8 cellular contexts compared by ENCODE assay signal in the genomic region with DNA sequence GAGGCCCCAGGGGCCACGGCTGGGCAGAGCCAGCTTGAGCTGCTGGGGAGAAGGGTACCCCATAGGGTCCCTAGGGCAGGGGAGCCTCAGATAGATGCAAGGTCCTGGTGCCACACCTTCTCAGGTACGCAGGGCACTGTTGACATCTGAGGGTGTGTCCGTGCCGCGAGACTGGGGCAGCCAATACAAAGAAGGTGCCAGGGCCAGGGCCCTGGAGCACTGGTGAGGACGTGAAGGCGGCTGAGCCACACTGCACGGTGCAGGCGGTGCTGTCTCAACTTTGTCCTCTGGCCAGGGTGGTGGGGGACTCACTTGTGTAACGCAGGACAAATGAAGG. TPM values are rescaled to one million over a fixed set of nuclear protein-coding genes. Genes with fewer than 3 reads are reported as not detected.
DNase-seq lines count a peak whose midpoint lies in the region; ATAC-seq and TF ChIP-seq lines count a peak whose summit lies in the region.

No MANE protein-coding gene starts in this region.

- H3K27me3 Mint-ChIP-seq in neural crest cell (ENCODE audit: low read depth), result peaks cover 14% of the 10 kb centered on the region

- H3K36me3 ChIP-seq in BLaER1 treated with 17β-estradiol and CSF1 and Interleukin-3, amounts not matched to agents 10 nM and 100 nM, result peaks cover 52 to 59% (median 55%) of the 10 kb centered on the region in 11 experiments

- peaks cover 28% of the 10 kb centered on the region for H3K4me1 Mint-ChIP-seq in neural crest cell

- TF ChIP-seq CTCF in neural crest cell (conservative IDR thresholded peaks at IDR 0.05), result no peak

- H3K9ac ChIP-seq in BLaER1 treated with 17β-estradiol and CSF1 and Interleukin-3, amounts not matched to agents 10 nM and 100 nM, result peak overlapping the region in 8 of 11 experiments; percentile 67 to 79 (median 73); a peak in 13 of 22 replicates

- H3K4me3 Mint-ChIP-seq in neural crest cell, result peak overlapping the region; percentile 88

- H3K27ac ChIP-seq in BLaER1 treated with 17β-estradiol and CSF1 and Interleukin-3, amounts not matched to agents 10 nM and 100 nM, result no peak overlapping the region
- H3K27ac ChIP-seq in epithelial cell of prostate, result peak overlapping the region; percentile 36

- no peak for ATAC-seq in HG03097 (IDR thresholded peaks at IDR 0.05; ENCODE audit: low FRiP score, unreplicated experiment)

- H3K27ac Mint-ChIP-seq in neural crest cell (ENCODE audit: unreplicated experiment), result no peak overlapping the region

- peaks cover 38 to 98% (median 80%) of the 10 kb centered on the region in 11 experiments; a peak in 20 of 22 replicates for H4K20me1 ChIP-seq in BLaER1 treated with 17β-estradiol and CSF1 and Interleukin-3, amounts not matched to agents 10 nM and 100 nM

- peaks cover 32 to 39% (median 36%) of the 10 kb centered on the region in 11 experiments for H3K27me3 ChIP-seq in BLaER1 treated with 17β-estradiol and CSF1 and Interleukin-3, amounts not matched to agents 10 nM and 100 nM

- no peaks in the 10 kb centered on the region for H3K9me3 Mint-ChIP-seq in neural crest cell

- peak overlapping the region; percentile 88 to 99 (median 97) for H3K4me2 ChIP-seq in BLaER1 treated with 17β-estradiol and CSF1 and Interleukin-3, amounts not matched to agents 10 nM and 100 nM

- H3K4me1 ChIP-seq in BLaER1 treated with 17β-estradiol and CSF1 and Interleukin-3, amounts not matched to agents 10 nM and 100 nM, result peaks cover 62 to 84% (median 74%) of the 10 kb centered on the region in 10 experiments

- H3K4me3 ChIP-seq in BLaER1 treated with 17β-estradiol and CSF1 and Interleukin-3, amounts not matched to agents 10 nM and 100 nM, result peak overlapping the region; percentile 60 to 80 (median 68); a peak in 15 of 20 replicates

- peaks cover 5% of the 10 kb centered on the region for H3K36me3 Mint-ChIP-seq in neural crest cell (ENCODE audit: low read depth)

- DNase-seq in NCI-H774 (lab: John Stamatoyannopoulos, UW), result peak; percentile 13
- no peak for DNase-seq in epithelial cell of prostate (ENCODE audit: low read depth, low spot score)
- no peak for DNase-seq in neural crest cell (ENCODE audit: low read depth, low spot score)
- DNase-seq in DMS79 (lab: John Stamatoyannopoulos, UW), result no peak
- no peak for DNase-seq in NCI-H69 (lab: John Stamatoyannopoulos, UW)
- no peak for DNase-seq in kidney glomerular epithelial cell (lab: John Stamatoyannopoulos, UW)

- no peaks in the 10 kb centered on the region for H3K9me3 ChIP-seq in BLaER1 treated with 17β-estradiol and CSF1 and Interleukin-3, amounts not matched to agents 10 nM and 100 nM (replicated peaks in 1 of 11)

RNA-seq across cellular contexts. Expression of gene LRRC73, which starts 0.6 kb away (rescaled TPM):
- 2.1 and 2.7 TPM in 2 replicates for total RNA-seq in neural crest cell

RNA-seq across cellular contexts. Expression of gene YIPF3, which starts 5.9 kb away (rescaled TPM):
- 85.7 and 93.0 TPM in 2 replicates for total RNA-seq in neural crest cell

RNA-seq across cellular contexts. Expression of gene POLR1C, which starts 6.1 kb away (rescaled TPM):
- 45.8 and 60.8 TPM in 2 replicates for total RNA-seq in neural crest cell

RNA-seq across cellular contexts. Expression of gene TJAP1, which starts 33.4 kb away (rescaled TPM):
- total RNA-seq in neural crest cell, result 47.3 and 52.1 TPM in 2 replicates

RNA-seq across cellular contexts. Expression of gene DLK2, which starts 55.4 kb away (rescaled TPM):
- 1.5 and 1.6 TPM in 2 replicates for total RNA-seq in neural crest cell
